ENCODE assay signal across 19 cellular contexts in genomic region chr22:46092646-46093410, GRCh38. TPM values are rescaled to one million over a fixed set of nuclear protein-coding genes. Genes with fewer than 3 reads are reported as not detected.
DNase-seq lines count a peak whose midpoint lies in the region; ATAC-seq, FAIRE-seq and TF ChIP-seq lines count a peak whose summit lies in the region.
"Had no signal": no experiment of that assay in that cellular context is flagged by ENCODE, and none has a peak within 500 bp of the region (broad histone marks: within the 10 kb centered on the region; RNA-seq: fewer than 3 reads in every experiment).

No MANE protein-coding gene starts in this region.

- H2BK5ac ChIP-seq in H1 (ENCODE audit: low read depth, low read length) = no peak overlapping the region

- no peak for ATAC-seq in Panc1
- no peak for ATAC-seq in GM21515 (IDR thresholded peaks at IDR 0.05; ENCODE audit: unreplicated experiment)
- ATAC-seq: GM12878, left lobe of liver had no signal

- H2BK120ac ChIP-seq in H1 (replicated peaks; ENCODE audit: low read depth, low read length) = no peak overlapping the region

- 95% methylated on average over 21 of the region's 21 CpGs; no CpG with 5 or more reads in 1 of the 2 experiments for WGBS in H1 (ENCODE audit: extremely low coverage in 1 of 2, insufficient coverage in 1 of 2, insufficient read length in 1 of 2, insufficient replicate concordance in 2 of 2, low coverage in 1 of 2, low lambda C conversion rate in 2 of 2, missing lambda C conversion rate in 1 of 2), 2 experiments

- TF ChIP-seq CTCF in Panc1 (IDR thresholded peaks at IDR 0.05) (no peak), H1 (IDR thresholded peaks at IDR 0.05; ENCODE audit: control extremely low read depth in 1 of 3, insufficient read depth in 1 of 3, low read depth in 1 of 3, low read length in 3 of 3) (no peak)

- peak overlapping the region; percentile 17 for H3K4ac ChIP-seq in H1 (replicated peaks; ENCODE audit: insufficient read length, low read depth, low read length)

- no peak for DNase-seq in Panc1 (ENCODE audit: low read depth, low spot score)
- no peak for DNase-seq in H1 (ENCODE audit: low read depth in 1 of 2, low spot score in 2 of 2)
- DNase-seq in middle frontal gyrus (ENCODE audit: extremely low spot score, low spot score) = peak; percentile 1
- DNase-seq in superior temporal gyrus (ENCODE audit: extremely low spot score) = peak; percentile 48
- DNase-seq in SW 1271 (lab: John Stamatoyannopoulos, UW) = no peak
- no peak for DNase-seq in NOMO-1 (lab: John Stamatoyannopoulos, UW; ENCODE audit: unreplicated experiment in 2 of 2)
- no peak for DNase-seq in HuH-7 (ENCODE audit: low spot score)
- DNase-seq: activated B cell treated with CpG ODN at 0.5 μM for 24 hours; activated CD8-positive, alpha-beta memory T cell treated with anti-CD3 and anti-CD28 coated beads, Interleukin-2, amount 50 U/mL, for 4 hours; activated naive CD8-positive, alpha-beta T cell treated with anti-CD3 and anti-CD28 coated beads for 36 hours; C1 segment of cervical spinal cord; NCI-H2171; NK-92 treated with Interleukin-12 subunit alpha and Interleukin-12 subunit beta, amount 100 ng/mL, for 24 hours; stimulated activated CD4-positive, alpha-beta T cell treated with anti-CD3 and anti-CD28 coated beads, Interleukin-15, amount 100 ng/mL, for 24 hours had no signal

- no peaks in the 10 kb centered on the region for H3K9me3 ChIP-seq in Panc1 (ENCODE audit: control insufficient read depth, insufficient read depth, low read depth, low read length)
- no peaks in the 10 kb centered on the region for H3K9me3 ChIP-seq in H1 (ENCODE audit: insufficient read depth in 2 of 2, low read depth in 1 of 2, low read length in 1 of 2)
- H3K9me3 ChIP-seq: neutrophil had no signal

- H3K4me1 ChIP-seq in Panc1 (ENCODE audit: control insufficient read depth, insufficient read depth, low read length) = peaks cover 91% of the 10 kb centered on the region
- H3K4me1 ChIP-seq in H1 (replicated peaks in 1 of 4; ENCODE audit: control insufficient read depth in 3 of 4, insufficient read depth in 4 of 4, low read length in 3 of 4) = no peaks in the 10 kb centered on the region

- no peak for FAIRE-seq in H1 (lab: Jason Lieb, UNC)
- FAIRE-seq: GM12878, HTR-8/SVneo had no signal

- H2BK15ac ChIP-seq in H1 (ENCODE audit: low read length) = no peak overlapping the region

- H3K27ac ChIP-seq in Panc1 (ENCODE audit: low read length) (peak overlapping the region; percentile 99), H1 (ENCODE audit: low read depth, low read length) (no peak overlapping the region)
- H3K27ac ChIP-seq: neutrophil had no signal

- TSS peak; percentile 17 for BruUV-seq in Panc1 (replicated peaks; lab: Mats Ljungman, UMichigan)

- H3K4me3 ChIP-seq in Panc1 (ENCODE audit: low read depth in 2 of 2, low read length in 2 of 2) (no peak overlapping the region), H1 (ENCODE audit: extremely low read depth in 1 of 4, insufficient read depth in 2 of 4, low read depth in 3 of 4, low read length in 4 of 4) (no peak overlapping the region)
- H3K4me3 ChIP-seq: GM12878 had no signal

- TF ChIP-seq POLR2A in H1 (IDR thresholded peaks at IDR 0.05; ENCODE audit: control extremely low read depth in 1 of 2, low read depth in 2 of 2, low read length in 2 of 2) = no peak

- H3K4me2 ChIP-seq in H1 (ENCODE audit: insufficient read depth in 1 of 2, low read depth in 2 of 2, low read length in 2 of 2) = no peak overlapping the region

- TF ChIP-seq RAD21 in H1 (IDR thresholded peaks at IDR 0.05 in 1 of 2, conservative IDR thresholded peaks at IDR 0.05 in 1 of 2; ENCODE audit: low read depth in 2 of 2, low read length in 2 of 2) = no peak

- CTCF ChIA-PET in Panc1 (lab: Charles Lee) = no interaction called here
- CTCF ChIA-PET in H1 (lab: Charles Lee; ENCODE audit: partially characterized antibody) = interaction anchor here (0.7 to 2.1 kb wide), 4 partner anchors 9 to 98 kb away, joined by 4 to 6 read pairs (median 4); no protein-coding TSS in a partner anchor

- POLR2A ChIA-PET in Panc1 (lab: Charles Lee) (no interaction called here), H1 (lab: Charles Lee; ENCODE audit: partially characterized antibody) (no interaction called here)

- H2AFZ ChIP-seq in H1 (ENCODE audit: low read length) = no peak overlapping the region

- no peak overlapping the region for H2AK5ac ChIP-seq in H1 (ENCODE audit: low read depth, low read length)

- no peak overlapping the region for H3K9ac ChIP-seq in H1 (replicated peaks in 1 of 4; ENCODE audit: extremely low read depth in 1 of 4, low read depth in 3 of 4, low read length in 3 of 4)

- in situ Hi-C loops in Panc1 (cut with HindIII; ENCODE audit: low pct_unique_long_range_greater_than_20kb, low sequenced_read_pairs) = no loop called here

- H2BK12ac ChIP-seq in H1 (ENCODE audit: low read depth, low read length) = no peak overlapping the region

- H4K20me1 ChIP-seq in H1 (replicated peaks in 1 of 2; ENCODE audit: control insufficient read depth in 1 of 2, insufficient read depth in 2 of 2, low read length in 2 of 2) = peaks cover 0 to 5% of the 10 kb centered on the region in 2 experiments

- TF ChIP-seq EP300 in H1 (IDR thresholded peaks at IDR 0.05; ENCODE audit: borderline replicate concordance in 1 of 2, low read depth in 2 of 2, low read length in 2 of 2) = no peak

- no peak overlapping the region for H3K56ac ChIP-seq in H1 (replicated peaks; ENCODE audit: insufficient read length, low read depth, low read length)

- H3K27me3 ChIP-seq in Panc1 (ENCODE audit: control insufficient read depth, insufficient read depth, low read length) = no peaks in the 10 kb centered on the region
- H3K27me3 ChIP-seq in H1 (replicated peaks in 1 of 4; ENCODE audit: control insufficient read depth in 3 of 4, extremely low read depth in 1 of 4, insufficient read depth in 3 of 4, low read length in 3 of 4) = no peaks in the 10 kb centered on the region
- H3K27me3 ChIP-seq: neutrophil had no signal

- no peak overlapping the region for H3K14ac ChIP-seq in H1 (ENCODE audit: insufficient read length)

- H3K79me1 ChIP-seq in H1 (ENCODE audit: low read depth, low read length) = peaks cover 4% of the 10 kb centered on the region; the same call in 1 of the 2 replicates

- H3K18ac ChIP-seq in H1 (ENCODE audit: extremely low read depth, low read length) = no peak overlapping the region

- H2BK20ac ChIP-seq in H1 (ENCODE audit: low read length) = no peak overlapping the region

- H3K79me2 ChIP-seq in H1 (ENCODE audit: control insufficient read depth in 1 of 2, insufficient read depth in 2 of 2, low read length in 2 of 2) = 0 out of 4 replicates have a peak, but pooled peaks cover 0 to 8% of the 10 kb centered on the region in 2 experiments

- H4K5ac ChIP-seq in H1 (ENCODE audit: insufficient read length, low read depth, low read length) = no peak overlapping the region

- H3K36me3 ChIP-seq in Panc1 (ENCODE audit: control insufficient read depth, insufficient read depth, low read length) (peaks cover 3% of the 10 kb centered on the region; the same call in 1 of the 2 replicates), H1 (ENCODE audit: control insufficient read depth in 2 of 4, insufficient read depth in 4 of 4, low read length in 3 of 4) (no peaks in the 10 kb centered on the region)

- intact Hi-C loops in Panc1 (cut with micrococcal nuclease; ENCODE audit: unreplicated experiment) = no loop called here

- no peaks in the 10 kb centered on the region for H3K23me2 ChIP-seq in H1 (ENCODE audit: low read depth, low read length)

- peak overlapping the region; percentile 40; the same call in 1 of the 2 replicates for H4K8ac ChIP-seq in H1 (ENCODE audit: extremely low read depth, insufficient read depth, low read length)

- H4K91ac ChIP-seq in H1 (replicated peaks; ENCODE audit: insufficient read length, low read length) = no peak overlapping the region

- H3K23ac ChIP-seq in H1 (ENCODE audit: insufficient read length) = no peak overlapping the region

TF ChIP-seq in H1, 55 proteins besides CTCF, POLR2A, EP300 and RAD21:
- no peak for TF ChIP-seq ZNF274 (IDR thresholded peaks at IDR 0.05; ENCODE audit: borderline replicate concordance, extremely low read depth, low read length)
- TF ChIP-seq E2F6 (IDR thresholded peaks at IDR 0.05) = no peak

RNA-seq across cellular contexts. Expression of gene PPARA, which starts 57.5 kb away (rescaled TPM):
- 10.7 TPM for total RNA-seq in Panc1 (2021; ENCODE audit: unreplicated experiment)
- polyA plus RNA-seq in Panc1 (2012; ENCODE audit: insufficient read length) = 9.2 TPM
- total RNA-seq in H1 (2021; fragmentation: NEBNext Ultra II Directional; extraction: Animal tissue kit (Norgen Biotek cat#: 25700)) = 8.2 and 10.0 TPM in 2 replicates
- 3.1 and 3.3 TPM in 2 replicates for polyA plus RNA-seq in H1 (2011; rRNA removed)
- 3.6 TPM for polyA plus RNA-seq in H1 (2011; cell fraction: cytosol; rRNA removed)
- 9.9 TPM for polyA plus RNA-seq in H1 (2011; cell fraction: nucleus; rRNA removed)
- 3.8 to 4.8 TPM (median 4.5 TPM) in 4 replicates for polyA plus RNA-seq in H1 (2012, experiment 1 of 2)
- 3.1 TPM for polyA plus RNA-seq in H1 (2012, experiment 2 of 2)
- polyA plus RNA-seq in H1 (2013, experiment 1 of 2) = 3.9 TPM
- polyA plus RNA-seq in H1 (2013, experiment 2 of 2) = 3.4 TPM
- 6.5 and 7.4 TPM in 2 replicates for polyA minus RNA-seq in H1 (2011; rRNA and poly(A)+ RNA removed)
- 3.2 TPM for polyA minus RNA-seq in H1 (2011; cell fraction: cytosol; rRNA and poly(A)+ RNA removed)
- polyA minus RNA-seq in H1 (2011; cell fraction: nucleus; rRNA and poly(A)+ RNA removed) = 14.7 TPM

Comparison
In these comparisons a context has a peak if more than half of its experiments do, and no peak if none do; other contexts are left out.
1. DNase-seq: peak in middle frontal gyrus (single experiment) and superior temporal gyrus (single experiment); none in Panc1 (single experiment), H1 (0 of 2), SW 1271 (0 of 2), NOMO-1 (0 of 2) and HuH-7 (single experiment).